10 cellular contexts compared by ENCODE assay signal in the genomic region with DNA sequence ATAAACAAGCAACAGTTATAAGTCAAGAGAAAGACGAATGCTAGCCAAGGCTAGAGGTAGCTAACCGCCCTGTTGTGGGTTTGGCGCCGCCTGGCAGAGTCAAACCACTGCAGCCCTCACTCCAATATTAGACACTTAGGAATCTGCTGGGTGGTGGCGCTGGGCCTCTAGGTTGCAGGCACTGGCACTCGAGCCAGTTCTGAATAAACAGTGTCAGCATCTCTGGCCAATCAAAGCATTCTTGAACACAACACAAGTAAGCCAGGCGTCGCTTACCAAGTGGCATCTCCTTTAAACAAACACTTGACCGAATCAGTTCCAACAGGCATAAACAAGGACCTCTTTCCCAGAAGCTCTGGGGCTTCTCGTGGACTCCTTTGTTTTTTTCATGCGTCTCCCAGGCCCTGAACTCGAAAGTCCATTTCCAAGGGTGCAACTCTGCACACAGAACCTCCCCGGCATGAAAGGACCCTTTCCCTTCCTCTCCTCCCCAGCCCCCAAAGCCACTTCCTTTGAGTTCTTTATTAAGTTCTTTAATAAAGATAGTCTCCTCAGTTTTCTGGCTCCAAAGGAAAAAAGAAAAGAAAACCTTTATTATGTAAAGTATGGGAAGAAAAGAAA.
DNase-seq lines count a peak whose midpoint lies in the region; ATAC-seq and TF ChIP-seq lines count a peak whose summit lies in the region.
"Had no signal": no experiment of that assay in that cellular context is flagged by ENCODE, and none has a peak within 500 bp of the region (broad histone marks: within the 10 kb centered on the region; RNA-seq: fewer than 3 reads in every experiment).

No MANE protein-coding gene starts in this region.

- no peaks in the 10 kb centered on the region; the same call in 1 of the 2 replicates for H3K27me3 ChIP-seq in BLaER1
- no peaks in the 10 kb centered on the region for H3K27me3 ChIP-seq in fibroblast of lung (ENCODE audit: control insufficient read depth, insufficient read depth, low read length)

- H3K4me3 ChIP-seq in BLaER1 (no peak overlapping the region), fibroblast of lung (replicated peaks in 1 of 4; ENCODE audit: control extremely low read depth in 1 of 4, insufficient read depth in 1 of 4, low read depth in 3 of 4, low read length in 4 of 4) (no peak overlapping the region)

- H3K9ac ChIP-seq in BLaER1 = no peak overlapping the region
- no peak overlapping the region for H3K9ac ChIP-seq in fibroblast of lung (ENCODE audit: insufficient read depth, low read length)

- no peak for TF ChIP-seq CTCF in fibroblast of lung (conservative IDR thresholded peaks at IDR 0.05 in 1 of 2, IDR thresholded peaks at IDR 0.05 in 1 of 2; ENCODE audit: low read depth in 1 of 2, low read length in 2 of 2)

- H3K4me1 ChIP-seq in BLaER1 (peaks cover 68% of the 10 kb centered on the region), fibroblast of lung (ENCODE audit: control insufficient read depth, extremely low read depth, insufficient read depth, low read length) (peaks cover 8% of the 10 kb centered on the region)

- peak overlapping the region; percentile 94 for H3K4me2 ChIP-seq in BLaER1
- no peak overlapping the region for H3K4me2 ChIP-seq in fibroblast of lung (ENCODE audit: extremely low read depth, insufficient read depth, low read length)

- H3K27ac ChIP-seq in BLaER1 = peak overlapping the region; percentile 38
- no peak overlapping the region for H3K27ac ChIP-seq in fibroblast of lung (ENCODE audit: insufficient read depth, low read length)

- DNase-seq in NCI-H2196 treated with DMSO at 0.1 percent for 48 hours (lab: John Stamatoyannopoulos, UW; ENCODE audit: unreplicated experiment) = peak; percentile 56
- peak; percentile 81 to 87 for DNase-seq in fibroblast of lung (ENCODE audit: low read depth in 2 of 2)
- DNase-seq in occipital lobe (lab: John Stamatoyannopoulos, UW) = peak; percentile 28
- DNase-seq in SIG-M5 (lab: John Stamatoyannopoulos, UW) = no peak
- DNase-seq: effector CD4-positive, alpha-beta T cell; NCI-H82 had no signal

- peaks cover 78% of the 10 kb centered on the region for H4K20me1 ChIP-seq in BLaER1
- no peaks in the 10 kb centered on the region for H4K20me1 ChIP-seq in fibroblast of lung (ENCODE audit: control insufficient read depth, extremely low read depth, insufficient read depth, low read length)

- no peak overlapping the region for H2AFZ ChIP-seq in fibroblast of lung (ENCODE audit: low read length)

- H3K36me3 ChIP-seq in BLaER1 = peaks cover 95% of the 10 kb centered on the region
- no peaks in the 10 kb centered on the region for H3K36me3 ChIP-seq in fibroblast of lung (ENCODE audit: control insufficient read depth, insufficient read depth, low read length)

- ATAC-seq in HG02885 (IDR thresholded peaks at IDR 0.05; ENCODE audit: poor library complexity, unreplicated experiment) = no peak
- no peak for ATAC-seq in GM18498 (IDR thresholded peaks at IDR 0.05; ENCODE audit: unreplicated experiment)
- ATAC-seq in GM21576 (IDR thresholded peaks at IDR 0.05; ENCODE audit: unreplicated experiment) = no peak

- peaks cover 47% of the 10 kb centered on the region for H3K9me3 ChIP-seq in BLaER1
- no peaks in the 10 kb centered on the region for H3K9me3 ChIP-seq in fibroblast of lung (ENCODE audit: control insufficient read depth, insufficient read depth, low read depth, low read length)

- H3K79me2 ChIP-seq in fibroblast of lung (ENCODE audit: control insufficient read depth, insufficient read depth, low read length) = no peaks in the 10 kb centered on the region
